In genomic region chr11:65382804-65383368, GRCh38 we compare ENCODE assay signal across 8 cellular contexts. TPM values are rescaled to one million over a fixed set of nuclear protein-coding genes. Genes with fewer than 3 reads are reported as not detected.
DNase-seq lines count a peak whose midpoint lies in the region; ATAC-seq and TF ChIP-seq lines count a peak whose summit lies in the region.

No MANE protein-coding gene starts in this region.

- TF ChIP-seq POLR2A in adrenal gland (IDR thresholded peaks at IDR 0.05), result no peak

- no peak for DNase-seq in HEK293T (ENCODE audit: extremely low spot score)
- peak in 5 of 7 donors; percentile 87 to 95 (median 93) for DNase-seq in adrenal gland
- peak; percentile 87 for DNase-seq in lung (ENCODE audit: low spot score)
- no peak for DNase-seq in activated gamma-delta T cell treated with Interleukin-2 at 50 U/mL for 16 hours
- DNase-seq in NCI-H2227 treated with DMSO at 0.1 percent for 48 hours (lab: John Stamatoyannopoulos, UW), result no peak

- ATAC-seq in lung (ENCODE audit: insufficient read depth, low FRiP score) (no peak), GM18907 (IDR thresholded peaks at IDR 0.05; ENCODE audit: unreplicated experiment) (no peak)

- POLR2A ChIA-PET in HEK293T (lab: Yijun Ruan, JAX), result interaction anchor here (1.0 to 16.9 kb wide), 8 partner anchors 12 to 127 kb away, joined by 3 to 264 read pairs (median 3); partner anchors contain the start of genes MALAT1 and NEAT1

- intact Hi-C loops in adrenal gland (cut with DNase I), result no loop called here

- TF ChIP-seq CTCF in 22Rv1 (IDR thresholded peaks at IDR 0.05), result no peak
- TF ChIP-seq CTCF in adrenal gland (IDR thresholded peaks at IDR 0.05), result no peak
- TF ChIP-seq CTCF in lung (IDR thresholded peaks at IDR 0.05; ENCODE audit: control extremely low read depth, extremely low read depth), result no peak

- H3K4me1 ChIP-seq in adrenal gland (replicated peaks in 1 of 2), result peaks cover 39 to 61% of the 10 kb centered on the region in 2 donors
- peaks cover 0 to 17% of the 10 kb centered on the region in 2 donors for H3K4me1 ChIP-seq in lung (ENCODE audit: control insufficient read depth in 2 of 2, insufficient read depth in 2 of 2, low read length in 2 of 2)
- no peaks in the 10 kb centered on the region for H3K4me1 ChIP-seq in urinary bladder (ENCODE audit: insufficient read depth)

- no peaks in the 10 kb centered on the region for H3K27me3 ChIP-seq in adrenal gland
- no peaks in the 10 kb centered on the region for H3K27me3 ChIP-seq in lung (ENCODE audit: control insufficient read depth, insufficient read depth)

- H3K27ac ChIP-seq in 22Rv1 (peak overlapping the region; percentile 100), adrenal gland (peak overlapping the region; percentile 74 to 97 (median 91)), lung (ENCODE audit: low read depth in 1 of 2, low read length in 1 of 2) (peak overlapping the region; percentile 96 to 97), urinary bladder (ENCODE audit: low read depth) (peak overlapping the region; percentile 99)

- H3K4me3 ChIP-seq in adrenal gland (peak overlapping the region in 2 of 4 donors; percentile 8 to 35), lung (no peak overlapping the region), urinary bladder (ENCODE audit: low read depth, low read length) (peak overlapping the region; percentile 3)

- CTCF ChIA-PET in HEK293T (lab: Yijun Ruan, JAX), result interaction anchor here (0.6 kb wide), 1 partner anchor 25 kb away, joined by 3 read pairs; no protein-coding TSS in a partner anchor

- WGBS in adrenal gland, 4 donors, result 6 to 15% (median 12%) methylated on average over 10 to 12 of the region's 12 CpGs
- WGBS in lung, 2 donors, result 14 to 15% methylated on average over 12 of the region's 12 CpGs
- 9% methylated on average over 12 of the region's 12 CpGs for WGBS in urinary bladder

- no peaks in the 10 kb centered on the region for H3K36me3 ChIP-seq in adrenal gland (replicated peaks in 1 of 2)
- no peaks in the 10 kb centered on the region for H3K36me3 ChIP-seq in lung (ENCODE audit: control insufficient read depth in 2 of 2, insufficient read depth in 2 of 2, low read length in 2 of 2)
- no peaks in the 10 kb centered on the region for H3K36me3 ChIP-seq in urinary bladder (ENCODE audit: insufficient read depth)

- no peaks in the 10 kb centered on the region for H3K9me3 ChIP-seq in adrenal gland (replicated peaks in 1 of 3)
- no peaks in the 10 kb centered on the region for H3K9me3 ChIP-seq in lung (ENCODE audit: control insufficient read depth in 2 of 2, insufficient read depth in 1 of 2, low read length in 1 of 2)

TF ChIP-seq in HEK293T, 16 proteins besides CTCF, POLR2A, EP300 and RAD21:
- TF ChIP-seq PKNOX1 (IDR thresholded peaks at IDR 0.05) (peak; percentile 44; the same call in 1 of the 2 replicates), ZNF384 (IDR thresholded peaks at IDR 0.05) (no peak)

RNA-seq across cellular contexts. Expression of gene SLC25A45, which starts 0.4 kb away (rescaled TPM):
- total RNA-seq in adrenal gland, result 10 to 100 TPM in 1 of 8 donors, 1 to 10 TPM in 7; 1.1 to 12.7 (median 6.7) TPM
- 10 to 100 TPM in 2 of 3 donors, 1 to 10 TPM in 1; 2.4 to 21.0 (median 14.7) TPM for polyA plus RNA-seq in adrenal gland
- total RNA-seq in lung, result 10 to 100 TPM in 1 of 2 donors, 1 to 10 TPM in 1; 7.3 to 15.6 TPM
- 1 to 10 TPM; 5.5 to 9.0 TPM for polyA plus RNA-seq in lung
- 5.0 TPM for total RNA-seq in urinary bladder
- polyA plus RNA-seq in urinary bladder, result 4.3 TPM

RNA-seq across cellular contexts. Expression of gene FRMD8, which starts 3.6 kb away (rescaled TPM):
- total RNA-seq in adrenal gland, result 10 to 100 TPM; 20.6 to 52.1 (median 39.6) TPM
- polyA plus RNA-seq in adrenal gland, result 10 to 100 TPM in 2 of 3 donors, 1 to 10 TPM in 1; 5.3 to 21.3 (median 20.4) TPM
- total RNA-seq in lung, result 10 to 100 TPM; 18.5 to 39.9 TPM
- 10 to 100 TPM; 15.8 to 25.7 TPM for polyA plus RNA-seq in lung
- total RNA-seq in urinary bladder, result 17.3 TPM
- polyA plus RNA-seq in urinary bladder, result 26.3 TPM

RNA-seq across cellular contexts. Expression of gene TIGD3, which starts 28.3 kb away (rescaled TPM):
- under 1 TPM; 0.11 to 0.96 (median 0.27) TPM for total RNA-seq in adrenal gland
- polyA plus RNA-seq in adrenal gland, result under 1 TPM in 2 of 3 donors, not detected in 1; 0.27 to 0.40 TPM
- total RNA-seq in lung, result under 1 TPM in 1 of 2 donors, not detected in 1; 0.21 TPM
- under 1 TPM; 0.24 to 0.27 TPM for polyA plus RNA-seq in lung
- 0.11 TPM for total RNA-seq in urinary bladder
- 0.16 TPM for polyA plus RNA-seq in urinary bladder

RNA-seq across cellular contexts. Expression of gene NEAT1, which starts 39.7 kb away (rescaled TPM):
- total RNA-seq in adrenal gland (1,000 to 10,000 TPM in 3 of 8 donors, 100 to 1,000 TPM in 4, 10 to 100 TPM in 1; 64.3 to 1,661 (median 335) TPM), lung (100 to 1,000 TPM; 518 to 912 TPM), urinary bladder (104 TPM)
- polyA plus RNA-seq in adrenal gland (1,000 to 10,000 TPM in 2 of 3 donors, 100 to 1,000 TPM in 1; 216 to 6,838 (median 2,645) TPM), lung (1,000 to 10,000 TPM in 1 of 2 donors, 100 to 1,000 TPM in 1; 481 to 1,176 TPM), urinary bladder (450 TPM)

RNA-seq across cellular contexts. Expression of gene DPF2, which starts 49.2 kb away (rescaled TPM):
- total RNA-seq in adrenal gland (10 to 100 TPM; 35.2 to 73.7 (median 49.4) TPM), lung (10 to 100 TPM; 44.6 to 53.2 TPM), urinary bladder (29.3 TPM)
- polyA plus RNA-seq in adrenal gland (10 to 100 TPM; 23.2 to 34.7 (median 30.4) TPM), lung (10 to 100 TPM; 21.5 to 25.0 TPM), urinary bladder (55.2 TPM)

Comparison
In these comparisons a context has a peak if more than half of its experiments do, and no peak if none do; other contexts are left out.
1. DNase-seq: peak in adrenal gland (5 of 7) and lung (single experiment); none in HEK293T (single experiment), activated gamma-delta T cell treated with Interleukin-2 at 50 U/mL for 16 hours (single experiment) and NCI-H2227 treated with DMSO at 0.1 percent for 48 hours (single experiment).
2. Peak in every context shown above with its lines, with median percentiles within 50 percentile points of each other: H3K27ac ChIP-seq.